1 cellular context compared by ENCODE assay signal in the genomic region with DNA sequence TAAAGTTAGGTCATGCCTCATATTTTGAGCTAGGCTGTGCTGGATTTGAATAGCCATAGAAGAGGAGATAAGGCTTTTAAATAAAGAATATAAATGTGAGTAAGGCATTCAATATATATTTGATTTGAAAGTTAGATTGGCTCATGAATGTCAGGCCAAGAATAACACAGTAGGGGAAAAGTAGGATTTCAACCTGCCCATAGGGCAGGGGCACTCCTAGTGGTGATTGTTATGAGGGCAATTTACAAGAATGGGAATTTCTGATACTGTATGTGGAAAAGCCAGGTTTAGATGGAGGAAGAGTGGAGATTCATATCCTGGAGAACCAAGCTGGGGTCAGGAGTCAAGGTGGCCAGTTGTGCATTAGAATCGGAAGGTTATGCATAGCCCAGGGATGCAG.
TF ChIP-seq lines count a peak whose summit lies in the region.

No MANE protein-coding gene starts in this region.

TF ChIP-seq in HCT116, 20 proteins besides CTCF, POLR2A, EP300 and RAD21 (continued from another document):
- TF ChIP-seq YY1 (IDR thresholded peaks at IDR 0.05; ENCODE audit: extremely low read depth, insufficient replicate concordance, low read depth, low read length) (no peak), SIN3A (IDR thresholded peaks at IDR 0.05; ENCODE audit: low read depth) (no peak), CBX3 (IDR thresholded peaks at IDR 0.05; ENCODE audit: low read depth) (no peak)
